In genomic region chr16:25449802-25450201, GRCh38 we compare ENCODE assay signal across 25 cellular contexts.
DNase-seq lines count a peak whose midpoint lies in the region; ATAC-seq, FAIRE-seq and TF ChIP-seq lines count a peak whose summit lies in the region.
"Had no signal": no experiment of that assay in that cellular context is flagged by ENCODE, and none has a peak within 500 bp of the region (broad histone marks: within the 10 kb centered on the region; RNA-seq: fewer than 3 reads in every experiment).

No MANE protein-coding gene starts in this region.

- H3K9me3 ChIP-seq in A549 (no peaks in the 10 kb centered on the region), K562 (replicated peaks; ENCODE audit: control insufficient read depth, insufficient read depth, low read depth, low read length) (no peaks in the 10 kb centered on the region)
- H3K9me3 ChIP-seq: BE2C, BLaER1 had no signal

- TF ChIP-seq POLR2A in A549 (IDR thresholded peaks at IDR 0.05; ENCODE audit: low read length) (no peak), K562 (conservative IDR thresholded peaks at IDR 0.05) (no peak)

- intact Hi-C loops in activated CD4-positive, alpha-beta T cell treated with anti-CD3 and anti-CD28 coated beads, Interleukin-2, amount 10 ng/mL, durations not matched to agents 24 days and 14 days (cut with micrococcal nuclease), result no loop called here
- intact Hi-C loops in K562 (cut with micrococcal nuclease), result no loop called here

- no peak overlapping the region for H3K9ac ChIP-seq in K562 (ENCODE audit: insufficient read depth in 1 of 2, low read depth in 2 of 2, low read length in 2 of 2)
- H3K9ac ChIP-seq: BLaER1 had no signal

- ATAC-seq in A549 (no peak), K562 (no peak)
- ATAC-seq: GM12878 had no signal

- no peaks in the 10 kb centered on the region for H3K4me1 Mint-ChIP-seq in activated CD4-positive, alpha-beta T cell treated with anti-CD3 and anti-CD28 coated beads, Interleukin-2, amount 10 ng/mL, durations not matched to agents 24 days and 14 days
- H3K4me1 Mint-ChIP-seq: CD14-positive monocyte; CD4-positive, alpha-beta memory T cell; CD4-positive, CD25-positive, alpha-beta regulatory T cell; CD8-positive, alpha-beta memory T cell had no signal

- H3K4me2 ChIP-seq in A549 (no peak overlapping the region), K562 (ENCODE audit: insufficient read depth, low read length) (no peak overlapping the region)
- H3K4me2 ChIP-seq: BLaER1 had no signal

- H3K79me2 ChIP-seq in K562 (ENCODE audit: control insufficient read depth, insufficient read depth, low read length), result no peaks in the 10 kb centered on the region

- TF ChIP-seq EP300 in A549 (IDR thresholded peaks at IDR 0.05) (no peak), K562 (IDR thresholded peaks at IDR 0.05; ENCODE audit: low read length) (no peak)

- no peak overlapping the region for H3K27ac ChIP-seq in A549
- no peak overlapping the region for H3K27ac ChIP-seq in K562 (ENCODE audit: extremely low read depth, low read depth, low read length)
- H3K27ac ChIP-seq: 22Rv1, BLaER1 had no signal

- 16% methylated on average over 2 of the region's 2 CpGs for WGBS in A549 (ENCODE audit: missing lambda C conversion rate)
- 3% methylated on average over 2 of the region's 2 CpGs for WGBS in K562 (ENCODE audit: insufficient coverage, low coverage, missing lambda C conversion rate)

- TF ChIP-seq CTCF in A549 (IDR thresholded peaks at IDR 0.05) (no peak), K562 (IDR thresholded peaks at IDR 0.05 in 2 of 3, conservative IDR thresholded peaks at IDR 0.05 in 1 of 3; ENCODE audit: insufficient read depth in 2 of 3, low read depth in 1 of 3, low read length in 3 of 3) (no peak)

- no peak overlapping the region for H3K4me3 Mint-ChIP-seq in activated CD4-positive, alpha-beta T cell treated with anti-CD3 and anti-CD28 coated beads, Interleukin-2, amount 10 ng/mL, durations not matched to agents 24 days and 14 days
- H3K4me3 Mint-ChIP-seq: CD14-positive monocyte; CD4-positive, alpha-beta memory T cell; CD4-positive, CD25-positive, alpha-beta regulatory T cell; CD8-positive, alpha-beta memory T cell had no signal

- no peaks in the 10 kb centered on the region for H3K4me1 ChIP-seq in A549
- H3K4me1 ChIP-seq in K562 (replicated peaks in 1 of 2; ENCODE audit: control insufficient read depth in 2 of 2, insufficient read depth in 2 of 2, low read length in 2 of 2), result no peaks in the 10 kb centered on the region
- H3K4me1 ChIP-seq: BE2C, BLaER1 had no signal

- peaks cover 4% of the 10 kb centered on the region for H3K9me3 Mint-ChIP-seq in activated CD4-positive, alpha-beta T cell treated with anti-CD3 and anti-CD28 coated beads, Interleukin-2, amount 10 ng/mL, durations not matched to agents 24 days and 14 days

- no peak overlapping the region for H2AFZ ChIP-seq in K562 (ENCODE audit: low read depth, low read length)

- CTCF ChIA-PET in A549 (lab: Yijun Ruan, JAX) (no interaction called here), K562 (lab: Yijun Ruan, JAX; ENCODE audit: low intra/inter-chr PET ratio) (no interaction called here)

- no TSS peak for BruUV-seq in K562 (replicated peaks; lab: Mats Ljungman, UMichigan)

- in situ Hi-C loops in K562 (cut with MboI), result no loop called here

- no peak overlapping the region for H3K27ac Mint-ChIP-seq in activated CD4-positive, alpha-beta T cell treated with anti-CD3 and anti-CD28 coated beads, Interleukin-2, amount 10 ng/mL, durations not matched to agents 24 days and 14 days
- H3K27ac Mint-ChIP-seq: CD4-positive, alpha-beta memory T cell; CD4-positive, CD25-positive, alpha-beta regulatory T cell; CD8-positive, alpha-beta memory T cell had no signal

- no peaks in the 10 kb centered on the region for H3K9me1 ChIP-seq in K562 (ENCODE audit: control insufficient read depth, insufficient read depth, low read length)

- H3K36me3 Mint-ChIP-seq in activated CD4-positive, alpha-beta T cell treated with anti-CD3 and anti-CD28 coated beads, Interleukin-2, amount 10 ng/mL, durations not matched to agents 24 days and 14 days (ENCODE audit: low read depth), result no peaks in the 10 kb centered on the region
- H3K36me3 Mint-ChIP-seq: CD14-positive monocyte; CD4-positive, alpha-beta memory T cell; CD4-positive, CD25-positive, alpha-beta regulatory T cell had no signal

- H3K27me3 ChIP-seq in K562 (ENCODE audit: control insufficient read depth in 2 of 2, insufficient read depth in 2 of 2, low read length in 2 of 2), result peaks cover 0 to 2% of the 10 kb centered on the region in 2 experiments; a peak in 1 of 5 replicates
- H3K27me3 ChIP-seq: BE2C, BLaER1 had no signal

- no peaks in the 10 kb centered on the region for H3K36me3 ChIP-seq in K562 (ENCODE audit: control insufficient read depth, insufficient read depth, low read length)
- H3K36me3 ChIP-seq: BE2C, BLaER1 had no signal

- POLR2A ChIA-PET in A549 (lab: Yijun Ruan, JAX), result no interaction called here
- POLR2A ChIA-PET in K562 (lab: Yijun Ruan, JAX), result no interaction called here

- H4K20me1 ChIP-seq in K562 (replicated peaks; ENCODE audit: control insufficient read depth, insufficient read depth, low read length), result no peaks in the 10 kb centered on the region
- H4K20me1 ChIP-seq: BLaER1 had no signal

- peak; percentile 8 for DNase-seq in activated CD4-positive, alpha-beta T cell treated with anti-CD3 and anti-CD28 coated beads, Interleukin-2, amount 10 ng/mL, durations not matched to agents 24 days and 14 days
- DNase-seq in activated CD4-positive, alpha-beta T cell treated with anti-CD3 and anti-CD28 coated beads for 1 hour, result no peak
- DNase-seq in A549 (ENCODE audit: low read depth in 1 of 2, low spot score in 1 of 2), result no peak
- no peak for DNase-seq in K562 (ENCODE audit: extremely low read depth in 1 of 4, low spot score in 3 of 4)
- no peak for DNase-seq in T1000 (lab: John Stamatoyannopoulos, UW)
- DNase-seq: ACHN; BE2C; C1 segment of cervical spinal cord; CD4-positive, alpha-beta memory T cell; CD4-positive, CD25-positive, alpha-beta regulatory T cell; CD8-positive, alpha-beta memory T cell; COR-L47; DMS 273 treated with DMSO at 0.1 percent for 48 hours; DMS153; DMS53; DMS79; DND-41; EL; GDM1 had no signal

- no peak for TF ChIP-seq RAD21 in A549 (conservative IDR thresholded peaks at IDR 0.05 in 1 of 2, IDR thresholded peaks at IDR 0.05 in 1 of 2)
- TF ChIP-seq RAD21 in K562 (CRISPR knock-in tag; conservative IDR thresholded peaks at IDR 0.05 in 1 of 2, IDR thresholded peaks at IDR 0.05 in 1 of 2), result no peak

- FAIRE-seq in A549 (lab: Jason Lieb, UNC) (no peak), K562 (lab: Jason Lieb, UNC) (no peak)
- FAIRE-seq: GM12878, GM12892, GM18507 had no signal

- H3K4me3 ChIP-seq in A549, result no peak overlapping the region
- no peak overlapping the region for H3K4me3 ChIP-seq in K562
- H3K4me3 ChIP-seq: BLaER1, GM12878 had no signal

- H3K27me3 Mint-ChIP-seq in activated CD4-positive, alpha-beta T cell treated with anti-CD3 and anti-CD28 coated beads, Interleukin-2, amount 10 ng/mL, durations not matched to agents 24 days and 14 days, result no peaks in the 10 kb centered on the region
- H3K27me3 Mint-ChIP-seq: CD4-positive, CD25-positive, alpha-beta regulatory T cell had no signal

TF ChIP-seq in A549, 52 proteins besides CTCF, POLR2A, EP300 and RAD21:
- TF ChIP-seq PBX3 (IDR thresholded peaks at IDR 0.05) (no peak), MAFK (IDR thresholded peaks at IDR 0.05; ENCODE audit: partially characterized antibody) (peak; percentile 54)

TF ChIP-seq in K562, 482 proteins besides CTCF, POLR2A, EP300 and RAD21:
- TF ChIP-seq HMBOX1 (IDR thresholded peaks at IDR 0.05), result no peak
- TF ChIP-seq SRSF3 (IDR thresholded peaks at IDR 0.05; ENCODE audit: insufficient read depth, low read length), result no peak
- peak; percentile 38; the same call in 1 of the 2 replicates for TF ChIP-seq C11orf30 (IDR thresholded peaks at IDR 0.05; ENCODE audit: low read depth)
- no peak for TF ChIP-seq RFX1 (IDR thresholded peaks at IDR 0.05)
- no peak for TF ChIP-seq ZNF764 (CRISPR knock-in tag; IDR thresholded peaks at IDR 0.05; ENCODE audit: low read depth)
- no peak for TF ChIP-seq RAD51 (IDR thresholded peaks at IDR 0.05; ENCODE audit: borderline replicate concordance, low read depth)
- no peak for TF ChIP-seq NR4A1 (CRISPR knock-in tag; IDR thresholded peaks at IDR 0.05)
- TF ChIP-seq NR4A1 (tag; IDR thresholded peaks at IDR 0.05), result no peak
- 0 out of 2 replicates have a peak, but pooled peaks have one; percentile 25 for TF ChIP-seq MAFG (tag; conservative IDR thresholded peaks at IDR 0.05)
- TF ChIP-seq GATA2 (CRISPR knock-in tag; IDR thresholded peaks at IDR 0.05), result no peak
- no peak for TF ChIP-seq FOXP1 (CRISPR knock-in tag; IDR thresholded peaks at IDR 0.05)
- TF ChIP-seq ZNF707 (CRISPR knock-in tag; conservative IDR thresholded peaks at IDR 0.05), result no peak
- no peak for TF ChIP-seq ZNF57 (CRISPR knock-in tag; IDR thresholded peaks at IDR 0.05)
- peak; percentile 72 for TF ChIP-seq ZNF316 (IDR thresholded peaks at IDR 0.05)
